Comparison of ENCODE assay signal across 8 cellular contexts in genomic region chr5:163459888-163460561, GRCh38. TPM values are rescaled to one million over a fixed set of nuclear protein-coding genes. Genes with fewer than 3 reads are reported as not detected.
A peak's percentile ranks its signal among the peaks of the same experiment; 100 is the strongest.
DNase-seq lines count a peak whose midpoint lies in the region; ATAC-seq and TF ChIP-seq lines count a peak whose summit lies in the region.

Gene NUDCD2 (minus strand): TSS chr5:163460102. CDS start chr5:163460050, 52 bp downstream.

- H3K9me3 ChIP-seq in OCI-LY7 (ENCODE audit: low read length), result no peaks in the 10 kb centered on the region
- H3K9me3 ChIP-seq in mononuclear cell (ENCODE audit: low read depth, low read length), result no peaks in the 10 kb centered on the region

- peaks cover 83% of the 10 kb centered on the region for H3K79me2 ChIP-seq in OCI-LY7 (ENCODE audit: insufficient read depth, low read depth, low read length)

- H3K4me1 ChIP-seq in OCI-LY7 (ENCODE audit: insufficient read depth, low read length, poor library complexity, severe bottlenecking) (peaks cover 43% of the 10 kb centered on the region), mononuclear cell (ENCODE audit: insufficient read depth, low read length) (peaks cover 36% of the 10 kb centered on the region)

- intact Hi-C loops in OCI-LY7 (cut with micrococcal nuclease; ENCODE audit: unreplicated experiment), result loop anchor here (2.0 kb wide), 1 partner anchor 23 kb away; the partner anchor contains the start of gene CCNG1

- no peaks in the 10 kb centered on the region for H3K27me3 ChIP-seq in mononuclear cell (ENCODE audit: insufficient read depth, low read length)

- H3K9me2 ChIP-seq in OCI-LY7 (ENCODE audit: insufficient read depth, low read length), result no peaks in the 10 kb centered on the region

- DNase-seq in DMS114 treated with DMSO at 0.1 percent for 48 hours (lab: John Stamatoyannopoulos, UW; ENCODE audit: unreplicated experiment), result peak; percentile 99
- peak; percentile 63 for DNase-seq in HuH-7.5 (ENCODE audit: low spot score)
- peak; percentile 98 for DNase-seq in OCI-LY7 (ENCODE audit: low spot score)
- peak; percentile 89 for DNase-seq in activated T-cell treated with anti-CD3 and anti-CD28 coated beads for 24 hours (ENCODE audit: low read depth)
- DNase-seq in epithelial cell of esophagus (ENCODE audit: low read depth), result peak; percentile 99
- peak; percentile 91 to 97 for DNase-seq in stimulated activated CD8-positive, alpha-beta memory T cell treated with anti-CD3 and anti-CD28 coated beads, Interleukin-4, amount 100 ng/mL, for 1 hour (ENCODE audit: low read depth in 2 of 2, low spot score in 1 of 2)

- CTCF ChIA-PET in OCI-LY7 (lab: Charles Lee; ENCODE audit: unreplicated experiment), result interaction anchor here (1.1 to 1.6 kb wide), 2 partner anchors 18 to 23 kb away, joined by 4 to 5 read pairs; no protein-coding TSS in a partner anchor

- no peaks in the 10 kb centered on the region for H4K20me1 ChIP-seq in OCI-LY7 (ENCODE audit: insufficient read depth, low read length)

- peak within 1 kb of the TSS; percentile 89 for H3K4me2 ChIP-seq in OCI-LY7 (ENCODE audit: low read length)

- peak; percentile 61 for TF ChIP-seq CTCF in OCI-LY7 (conservative IDR thresholded peaks at IDR 0.05; ENCODE audit: low read length)
- TF ChIP-seq CTCF in epithelial cell of esophagus (IDR thresholded peaks at IDR 0.05; ENCODE audit: insufficient read depth, low read depth, low read length, missing control alignments), result peak; percentile 35

- ATAC-seq in GM21526 (IDR thresholded peaks at IDR 0.05; ENCODE audit: low FRiP score, unreplicated experiment), result peak; percentile 78

- BruUV-seq in OCI-LY7 (replicated peaks; lab: Mats Ljungman, UMichigan), result no TSS peak

- peak within 1 kb of the TSS; percentile 92 for H3K27ac ChIP-seq in OCI-LY7 (ENCODE audit: low read depth, low read length, poor library complexity, severe bottlenecking)

- H2AFZ ChIP-seq in OCI-LY7 (ENCODE audit: low read length), result peak within 1 kb of the TSS; percentile 56; the same call in 1 of the 2 replicates

- H3K4me3 ChIP-seq in OCI-LY7 (ENCODE audit: low read depth, low read length, poor library complexity, severe bottlenecking), result peak within 1 kb of the TSS; percentile 90
- peak within 1 kb of the TSS; percentile 81 for H3K4me3 ChIP-seq in epithelial cell of esophagus (ENCODE audit: low read length)
- H3K4me3 ChIP-seq in mononuclear cell (ENCODE audit: low read length), result peak within 1 kb of the TSS; percentile 96

- POLR2A ChIA-PET in OCI-LY7 (lab: Charles Lee), result interaction anchor here (0.7 to 9.6 kb wide), 12 partner anchors 9 to 294 kb away, joined by 3 to 197 read pairs (median 7); partner anchors contain the start of genes CCNG1 and MAT2B

- peaks cover 58% of the 10 kb centered on the region for H3K36me3 ChIP-seq in OCI-LY7 (ENCODE audit: insufficient read depth, low read length)

RNA-seq across cellular contexts. Expression of gene NUDCD2, which starts in this region (rescaled TPM):
- 30.0 and 59.0 TPM in 2 replicates for total RNA-seq in OCI-LY7 (2014; rRNA removed; shearing (Covaris generic))
- total RNA-seq in OCI-LY7 (2022) (64.6 and 67.6 TPM in 2 replicates), mononuclear cell (11.4 TPM)

Comparison
In these comparisons a context has a peak if more than half of its experiments do, and no peak if none do; other contexts are left out.
1. Peak in every context shown above with its lines: DNase-seq, ATAC-seq, H3K4me3 ChIP-seq and H3K27ac ChIP-seq.